17 cellular contexts compared by ENCODE assay signal in the genomic region with DNA sequence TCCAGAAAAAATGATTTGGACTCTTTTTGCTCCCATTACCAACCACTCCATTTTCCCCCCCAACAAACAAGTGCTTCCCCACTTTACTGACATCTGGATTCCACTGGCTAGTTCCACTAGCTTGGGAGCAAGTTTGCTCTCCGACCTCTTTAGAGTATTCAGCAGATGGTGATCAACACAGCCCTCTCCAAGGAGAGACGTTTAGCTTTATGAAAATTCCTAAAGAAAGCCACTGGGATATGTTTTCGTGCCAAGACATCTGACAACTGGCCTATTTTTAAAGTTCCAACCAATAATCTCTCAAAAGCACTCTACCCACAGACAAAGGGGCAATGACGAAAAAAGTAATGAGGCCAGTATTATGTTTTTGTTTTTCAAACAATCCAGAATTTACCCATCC. TPM values are rescaled to one million over a fixed set of nuclear protein-coding genes. Genes with fewer than 3 reads are reported as not detected.
A peak's percentile ranks its signal among the peaks of the same experiment; 100 is the strongest.
DNase-seq lines count a peak whose midpoint lies in the region; ATAC-seq and TF ChIP-seq lines count a peak whose summit lies in the region.
"Had no signal": no experiment of that assay in that cellular context is flagged by ENCODE, and none has a peak within 500 bp of the region (broad histone marks: within the 10 kb centered on the region; RNA-seq: fewer than 3 reads in every experiment).

No MANE protein-coding gene starts in this region.

- H3K4me3 ChIP-seq in BLaER1 treated with 17β-estradiol and CSF1 and Interleukin-3, amounts not matched to agents 10 nM and 100 nM = no peak overlapping the region
- H3K4me3 ChIP-seq in Peyer's patch (no peak overlapping the region), gastrocnemius medialis (no peak overlapping the region), SJCRH30 (no peak overlapping the region)
- H3K4me3 ChIP-seq: esophagus muscularis mucosa, K562, smooth muscle cell had no signal

- peaks cover 6% of the 10 kb centered on the region for H3K9me3 Mint-ChIP-seq in glutamatergic neuron (ENCODE audit: unreplicated experiment)

- peaks cover 0 to 36% (median 9%) of the 10 kb centered on the region in 11 experiments; a peak in 11 of 22 replicates for H3K36me3 ChIP-seq in BLaER1 treated with 17β-estradiol and CSF1 and Interleukin-3, amounts not matched to agents 10 nM and 100 nM
- H3K36me3 ChIP-seq in Peyer's patch = no peaks in the 10 kb centered on the region
- H3K36me3 ChIP-seq in gastrocnemius medialis = no peaks in the 10 kb centered on the region
- H3K36me3 ChIP-seq in SJCRH30 = no peaks in the 10 kb centered on the region; the same call in none of the 2 replicates
- H3K36me3 ChIP-seq: esophagus muscularis mucosa, WERI-Rb-1 had no signal

- TF ChIP-seq CTCF in Peyer's patch (IDR thresholded peaks at IDR 0.05) (no peak), glutamatergic neuron (IDR thresholded peaks at IDR 0.05; ENCODE audit: partially characterized antibody, unreplicated experiment) (no peak), gastrocnemius medialis (IDR thresholded peaks at IDR 0.05 in 4 of 5, conservative IDR thresholded peaks at IDR 0.05 in 1 of 5) (no peak)

- TF ChIP-seq POLR2A in Peyer's patch (IDR thresholded peaks at IDR 0.05) (no peak), gastrocnemius medialis (IDR thresholded peaks at IDR 0.05) (no peak), GM18505 (IDR thresholded peaks at IDR 0.05; ENCODE audit: borderline replicate concordance, extremely low read depth, insufficient read depth, insufficient read length) (no peak)

- in situ Hi-C loops in gastrocnemius medialis (cut with MboI; ENCODE audit: low sequenced_read_pairs in 4 of 4) = loop anchor here in 1 of 4 donors (5.0 kb wide), 1 partner anchor 52 kb away; no protein-coding TSS in a partner anchor

- H3K4me3 Mint-ChIP-seq in glutamatergic neuron (ENCODE audit: unreplicated experiment) = no peak overlapping the region
- H3K4me3 Mint-ChIP-seq: CD14-positive monocyte had no signal

- H3K4me2 ChIP-seq in BLaER1 treated with 17β-estradiol and CSF1 and Interleukin-3, amounts not matched to agents 10 nM and 100 nM = peak overlapping the region in 10 of 11 experiments; percentile 62 to 96 (median 80); a peak in 21 of 22 replicates
- H3K4me2 ChIP-seq: smooth muscle cell had no signal

- H3K9me3 ChIP-seq in BLaER1 treated with 17β-estradiol and CSF1 and Interleukin-3, amounts not matched to agents 10 nM and 100 nM (replicated peaks in 1 of 11) = no peaks in the 10 kb centered on the region
- H3K9me3 ChIP-seq in Peyer's patch (no peaks in the 10 kb centered on the region), gastrocnemius medialis (no peaks in the 10 kb centered on the region), SJCRH30 (replicated peaks) (no peaks in the 10 kb centered on the region)
- H3K9me3 ChIP-seq: esophagus muscularis mucosa had no signal

- peaks cover 14% of the 10 kb centered on the region for H3K27me3 Mint-ChIP-seq in glutamatergic neuron (ENCODE audit: unreplicated experiment)

- no peak for ATAC-seq in gastrocnemius medialis
- no peak for ATAC-seq in HG02970 (IDR thresholded peaks at IDR 0.05; ENCODE audit: low FRiP score, unreplicated experiment)
- no peak for ATAC-seq in GM18505 (IDR thresholded peaks at IDR 0.05; ENCODE audit: unreplicated experiment)
- ATAC-seq: K562, SK-N-SH treated with all-trans-retinoic acid at 6 μM for 48 hours had no signal

- peaks cover 46% of the 10 kb centered on the region for H3K4me1 Mint-ChIP-seq in glutamatergic neuron (ENCODE audit: low read depth, unreplicated experiment)

- H3K27me3 ChIP-seq in BLaER1 treated with 17β-estradiol and CSF1 and Interleukin-3, amounts not matched to agents 10 nM and 100 nM = no peaks in the 10 kb centered on the region
- no peaks in the 10 kb centered on the region for H3K27me3 ChIP-seq in Peyer's patch
- no peaks in the 10 kb centered on the region for H3K27me3 ChIP-seq in gastrocnemius medialis
- H3K27me3 ChIP-seq in SJCRH30 = no peaks in the 10 kb centered on the region
- H3K27me3 ChIP-seq: esophagus muscularis mucosa had no signal

- intact Hi-C loops in gastrocnemius medialis (cut with DNase I; ENCODE audit: low total_unique reads) = no loop called here

- peaks cover 0 to 33% (median 18%) of the 10 kb centered on the region in 11 experiments; a peak in 13 of 22 replicates for H4K20me1 ChIP-seq in BLaER1 treated with 17β-estradiol and CSF1 and Interleukin-3, amounts not matched to agents 10 nM and 100 nM

- peak overlapping the region; percentile 19 for H3K27ac Mint-ChIP-seq in glutamatergic neuron (ENCODE audit: unreplicated experiment)

- no peaks in the 10 kb centered on the region for H3K36me3 Mint-ChIP-seq in glutamatergic neuron (ENCODE audit: unreplicated experiment)

- peak overlapping the region in 2 of 11 experiments; percentile 12 to 73; a peak in 3 of 22 replicates for H3K27ac ChIP-seq in BLaER1 treated with 17β-estradiol and CSF1 and Interleukin-3, amounts not matched to agents 10 nM and 100 nM
- H3K27ac ChIP-seq in Peyer's patch (peak overlapping the region in 3 of 4 donors; percentile 5 to 71 (median 43)), gastrocnemius medialis (peak overlapping the region; percentile 65 to 89 (median 70)), SJCRH30 (no peak overlapping the region)
- H3K27ac ChIP-seq: WERI-Rb-1 had no signal

- H3K4me1 ChIP-seq in BLaER1 treated with 17β-estradiol and CSF1 and Interleukin-3, amounts not matched to agents 10 nM and 100 nM = peaks cover 57 to 90% (median 75%) of the 10 kb centered on the region in 10 experiments
- H3K4me1 ChIP-seq in Peyer's patch (peaks cover 0 to 41% (median 13%) of the 10 kb centered on the region in 4 donors), gastrocnemius medialis (peaks cover 82 to 97% of the 10 kb centered on the region in 2 donors), SJCRH30 (peaks cover 8% of the 10 kb centered on the region)

- DNase-seq in Peyer's patch (no peak), glutamatergic neuron (no peak), gastrocnemius medialis (no peak), SJCRH30 (no peak), Kasumi-1 (lab: John Stamatoyannopoulos, UW) (no peak)
- DNase-seq: central memory CD4-positive, alpha-beta T cell; NCI-H1694 treated with DMSO at 0.1 percent for 48 hours; NCI-H748 treated with DMSO at 0.1 percent for 48 hours; WERI-Rb-1 had no signal

- no peak overlapping the region; a peak in 2 of 22 replicates for H3K9ac ChIP-seq in BLaER1 treated with 17β-estradiol and CSF1 and Interleukin-3, amounts not matched to agents 10 nM and 100 nM

RNA-seq across cellular contexts. Expression of a gene that starts 50.2 kb away (rescaled TPM):
- total RNA-seq in Peyer's patch (10 to 100 TPM in 3 of 4 donors, 1 to 10 TPM in 1; 9.5 to 36.3 (median 23.0) TPM), glutamatergic neuron (ENCODE audit: unreplicated experiment) (0.34 TPM), gastrocnemius medialis (10 to 100 TPM in 1 of 4 donors, 1 to 10 TPM in 3; 7.1 to 13.9 (median 7.8) TPM)
- total RNA-seq in SJCRH30 (2014; rRNA removed; shearing (Covaris generic)) = 22.5 and 23.2 TPM in 2 replicates
